8 cellular contexts compared by ENCODE assay signal in the genomic region with DNA sequence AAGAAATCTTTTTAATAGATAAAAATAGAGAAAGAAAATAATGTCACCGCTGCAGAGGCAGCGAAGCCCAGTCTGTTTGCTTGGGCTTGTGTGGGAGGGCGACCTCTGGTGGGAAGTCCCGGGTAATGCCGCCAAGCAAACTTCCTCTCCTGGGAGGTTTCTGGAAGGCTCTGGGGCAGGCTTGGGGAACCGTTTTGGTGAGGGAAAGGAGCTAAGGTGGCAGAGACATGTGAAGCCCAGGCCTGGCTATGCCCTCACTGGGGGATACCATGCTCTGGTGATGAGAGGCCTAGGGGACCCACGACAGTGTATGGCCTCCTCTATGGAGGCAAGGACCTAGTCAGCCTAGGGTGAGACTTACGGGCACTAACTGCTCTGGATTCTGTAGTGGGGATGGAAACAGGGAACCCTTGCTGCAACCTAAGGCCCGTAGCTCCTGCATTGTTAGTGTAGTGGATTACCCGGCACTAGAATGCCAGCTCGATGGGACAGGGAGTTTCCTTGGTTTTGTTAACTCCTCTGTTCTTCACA.
A peak's percentile ranks its signal among the peaks of the same experiment; 100 is the strongest.
DNase-seq lines count a peak whose midpoint lies in the region; ATAC-seq, FAIRE-seq and TF ChIP-seq lines count a peak whose summit lies in the region.

No MANE protein-coding gene starts in this region.

- peaks cover 5 to 9% (median 6%) of the 10 kb centered on the region in 3 donors for H3K9me3 Mint-ChIP-seq in T-cell

- H3K9me3 ChIP-seq in DND-41 (ENCODE audit: insufficient read depth, low read length, severe bottlenecking) = no peaks in the 10 kb centered on the region
- H3K9me3 ChIP-seq in keratinocyte (ENCODE audit: control insufficient read depth, low read depth, low read length) = peaks cover 3% of the 10 kb centered on the region

- no peak overlapping the region for H3K27ac Mint-ChIP-seq in T-cell

- H3K27me3 Mint-ChIP-seq in T-cell = peaks cover 5 to 14% of the 10 kb centered on the region in 2 donors

- no peak for FAIRE-seq in bronchial epithelial cell (lab: Jason Lieb, UNC)
- FAIRE-seq in keratinocyte (lab: Jason Lieb, UNC) = no peak

- POLR2A ChIA-PET in T-cell (lab: Charles Lee) = no interaction called here

- in situ Hi-C loops in KBM-7 (cut with MboI; ENCODE audit: low pct_unique_long_range_greater_than_20kb, low sequenced_read_pairs) = loop anchor here (25.0 kb wide), 1 partner anchor 649 kb away; no protein-coding TSS in a partner anchor

- no peaks in the 10 kb centered on the region for H3K4me1 Mint-ChIP-seq in T-cell

- TF ChIP-seq CTCF in DND-41 (IDR thresholded peaks at IDR 0.05; ENCODE audit: borderline replicate concordance, extremely low read depth, low read length, poor library complexity, severe bottlenecking) (peak; percentile 89), bronchial epithelial cell (IDR thresholded peaks at IDR 0.05; ENCODE audit: insufficient read depth, low read length, severe bottlenecking) (peak; percentile 87), keratinocyte (optimal IDR thresholded peaks at IDR 0.05 in 1 of 3, IDR thresholded peaks at IDR 0.05 in 1 of 3, conservative IDR thresholded peaks at IDR 0.05 in 1 of 3; ENCODE audit: extremely low read depth in 1 of 3, insufficient read depth in 2 of 3, low read length in 3 of 3) (peak; percentile 85 to 91 (median 88))

- no peaks in the 10 kb centered on the region for H3K27me3 ChIP-seq in DND-41 (ENCODE audit: insufficient read depth, low read length, poor library complexity)
- H3K27me3 ChIP-seq in bronchial epithelial cell (ENCODE audit: control insufficient read depth, insufficient read depth, low read length) = no peaks in the 10 kb centered on the region
- peaks cover 4% of the 10 kb centered on the region for H3K27me3 ChIP-seq in keratinocyte (ENCODE audit: control insufficient read depth, extremely low read depth, insufficient read depth, low read length)

- H3K79me2 ChIP-seq in DND-41 (ENCODE audit: insufficient read depth, low read length) (no peaks in the 10 kb centered on the region), keratinocyte (ENCODE audit: control insufficient read depth, insufficient read depth, low read length) (no peaks in the 10 kb centered on the region)

- H3K36me3 ChIP-seq in DND-41 (ENCODE audit: insufficient read depth, low read length) (no peaks in the 10 kb centered on the region), bronchial epithelial cell (ENCODE audit: control insufficient read depth, insufficient read depth, low read length) (no peaks in the 10 kb centered on the region), keratinocyte (ENCODE audit: control insufficient read depth in 2 of 2, extremely low read depth in 1 of 2, insufficient read depth in 2 of 2, low read length in 2 of 2) (no peaks in the 10 kb centered on the region)

- no peaks in the 10 kb centered on the region for H3K9me1 ChIP-seq in keratinocyte (ENCODE audit: control insufficient read depth, extremely low read depth, insufficient read depth, low read length)

- no peaks in the 10 kb centered on the region for H3K4me1 ChIP-seq in DND-41 (ENCODE audit: insufficient read depth, low read length)
- peaks cover 8% of the 10 kb centered on the region for H3K4me1 ChIP-seq in keratinocyte (ENCODE audit: control insufficient read depth, extremely low read depth, insufficient read depth, low read length)

- H4K20me1 ChIP-seq in DND-41 (ENCODE audit: insufficient read depth, low read length) (no peaks in the 10 kb centered on the region), keratinocyte (ENCODE audit: control insufficient read depth, extremely low read depth, insufficient read depth, low read length) (no peaks in the 10 kb centered on the region)

- CTCF ChIA-PET in T-cell (lab: Charles Lee) = interaction anchor here in 1 of 2 donors (0.7 kb wide), 1 partner anchor 12 kb away, joined by 3 read pairs; no protein-coding TSS in a partner anchor

- no peaks in the 10 kb centered on the region for H3K36me3 Mint-ChIP-seq in T-cell

- ATAC-seq in DND-41 (ENCODE audit: insufficient read depth, low read depth) = peak; percentile 78
- peak; percentile 81 for ATAC-seq in GM21360 (IDR thresholded peaks at IDR 0.05; ENCODE audit: unreplicated experiment)
- ATAC-seq in T-cell (replicated peaks in 1 of 4) = no peak
- ATAC-seq in GM21576 (IDR thresholded peaks at IDR 0.05; ENCODE audit: unreplicated experiment) = no peak

- DNase-seq in DND-41 = peak; percentile 56
- DNase-seq in KBM-7 = peak; percentile 79
- DNase-seq in T-cell = peak in 22 of 34 experiments; percentile 2 to 43 (median 14)
- peak; percentile 50 for DNase-seq in bronchial epithelial cell (ENCODE audit: low read depth)
- DNase-seq in keratinocyte (ENCODE audit: low read depth, low spot score) = no peak
- DNase-seq in stimulated activated CD4-positive, alpha-beta T cell treated with anti-CD3 and anti-CD28 coated beads, Interleukin-1b, Interleukin-23, amount 100 ng/mL, for 24 hours (ENCODE audit: low read depth in 4 of 4, low spot score in 1 of 4) = peak in 3 of 4 experiments; percentile 2 to 21 (median 20)

- H3K27ac ChIP-seq in DND-41 (ENCODE audit: low read length) = no peak overlapping the region
- peak overlapping the region; percentile 24 for H3K27ac ChIP-seq in keratinocyte (ENCODE audit: control insufficient read depth, insufficient read depth, low read length)

- H3K4me3 ChIP-seq in DND-41 (ENCODE audit: low read depth in 1 of 2, low read length in 2 of 2) (no peak overlapping the region), bronchial epithelial cell (ENCODE audit: low read depth, low read length) (no peak overlapping the region), keratinocyte (ENCODE audit: control insufficient read depth in 2 of 3, extremely low read depth in 1 of 3, insufficient read depth in 2 of 3, low read depth in 1 of 3, low read length in 3 of 3) (no peak overlapping the region)

- H2AFZ ChIP-seq in DND-41 (ENCODE audit: low read depth, low read length) (no peak overlapping the region), keratinocyte (ENCODE audit: control insufficient read depth, low read length) (peak overlapping the region; percentile 59)

- dilution Hi-C loops in keratinocyte (cut with MboI; ENCODE audit: extremely low pct_ligation_motif_present, low sequenced_read_pairs) = no loop called here

- H3K9ac ChIP-seq in DND-41 (ENCODE audit: low read depth, low read length) = no peak overlapping the region
- no peak overlapping the region for H3K9ac ChIP-seq in keratinocyte (ENCODE audit: control insufficient read depth, extremely low read depth, insufficient read depth, low read length)

- no peak overlapping the region for H3K4me3 Mint-ChIP-seq in T-cell

- H3K4me2 ChIP-seq in DND-41 (ENCODE audit: insufficient read depth, low read length) = no peak overlapping the region
- H3K4me2 ChIP-seq in keratinocyte (ENCODE audit: control insufficient read depth, extremely low read depth, insufficient read depth, low read depth, low read length) = no peak overlapping the region

Comparison
In these comparisons a context has a peak if more than half of its experiments do, and no peak if none do; other contexts are left out.
1. ATAC-seq: peak in DND-41 (single experiment) and GM21360 (single experiment); none in T-cell (0 of 4) and GM21576 (single experiment).
2. Peak in every context shown above with its lines, with median percentiles within 50 percentile points of each other: CTCF ChIP-seq.